13 cellular contexts compared by ENCODE assay signal in genomic region chr1:43831866-43832654, GRCh38.
A peak's percentile ranks its signal among the peaks of the same experiment; 100 is the strongest.
DNase-seq lines count a peak whose midpoint lies in the region; ATAC-seq and TF ChIP-seq lines count a peak whose summit lies in the region.
"Had no signal": no experiment of that assay in that cellular context is flagged by ENCODE, and none has a peak within 500 bp of the region (broad histone marks: within the 10 kb centered on the region; RNA-seq: fewer than 3 reads in every experiment).

No MANE protein-coding gene starts in this region.

- H3K9me2 ChIP-seq in MM.1S (replicated peaks; ENCODE audit: insufficient read depth, low read length) = no peaks in the 10 kb centered on the region

- POLR2A ChIA-PET in activated naive CD8-positive, alpha-beta T cell treated with anti-CD3 and anti-CD28 coated beads, Interleukin-2, amount 10 ng/mL, durations not matched to agents 7 days and 5 days (lab: Charles Lee) = interaction anchor here (1.1 kb wide), 1 partner anchor 182 kb away, joined by 3 read pairs; the partner anchor contains the start of gene KDM4A

- peak overlapping the region; percentile 76 for H3K27ac Mint-ChIP-seq in activated naive CD8-positive, alpha-beta T cell treated with anti-CD3 and anti-CD28 coated beads, Interleukin-2, amount 10 ng/mL, durations not matched to agents 7 days and 5 days
- H3K27ac Mint-ChIP-seq: endodermal cell had no signal

- peaks cover 18% of the 10 kb centered on the region for H3K36me3 Mint-ChIP-seq in activated naive CD8-positive, alpha-beta T cell treated with anti-CD3 and anti-CD28 coated beads, Interleukin-2, amount 10 ng/mL, durations not matched to agents 7 days and 5 days
- H3K36me3 Mint-ChIP-seq: natural killer cell treated with Interleukin-12 subunit alpha and Interleukin-12 subunit beta and Interleukin-15 and Interleukin-18, amount 100 ng/mL, for 72 hours had no signal

- peak overlapping the region; percentile 98 for H3K27ac ChIP-seq in BLaER1
- H3K27ac ChIP-seq in MM.1S (ENCODE audit: low read length) = peak overlapping the region; percentile 84
- peak overlapping the region in 1 of 2 donors; percentile 42 for H3K27ac ChIP-seq in coronary artery
- peak overlapping the region in 1 of 4 donors; percentile 89 for H3K27ac ChIP-seq in tibial nerve
- H3K27ac ChIP-seq: thoracic aorta had no signal

- H3K9ac ChIP-seq in BLaER1 (peak overlapping the region; percentile 40), MM.1S (ENCODE audit: low read length) (peak overlapping the region; percentile 49; the same call in 1 of the 2 replicates)

- no peak for TF ChIP-seq POLR2A in tibial nerve (IDR thresholded peaks at IDR 0.05)

- no peaks in the 10 kb centered on the region for H3K27me3 Mint-ChIP-seq in activated naive CD8-positive, alpha-beta T cell treated with anti-CD3 and anti-CD28 coated beads, Interleukin-2, amount 10 ng/mL, durations not matched to agents 7 days and 5 days
- H3K27me3 Mint-ChIP-seq: natural killer cell treated with Interleukin-12 subunit alpha and Interleukin-12 subunit beta and Interleukin-15 and Interleukin-18, amount 100 ng/mL, for 72 hours had no signal

- H3K4me1 Mint-ChIP-seq in activated naive CD8-positive, alpha-beta T cell treated with anti-CD3 and anti-CD28 coated beads, Interleukin-2, amount 10 ng/mL, durations not matched to agents 7 days and 5 days = peaks cover 46% of the 10 kb centered on the region

- H3K9me3 ChIP-seq in BLaER1 (no peaks in the 10 kb centered on the region), MM.1S (replicated peaks; ENCODE audit: insufficient read depth, low read length) (no peaks in the 10 kb centered on the region), tibial nerve (no peaks in the 10 kb centered on the region)
- H3K9me3 ChIP-seq: thoracic aorta had no signal

- ATAC-seq in GM18867 (IDR thresholded peaks at IDR 0.05; ENCODE audit: unreplicated experiment) = peak; percentile 56
- peak; percentile 75 for ATAC-seq in activated naive CD8-positive, alpha-beta T cell treated with anti-CD3 and anti-CD28 coated beads, Interleukin-2, amount 10 ng/mL, durations not matched to agents 7 days and 5 days (ENCODE audit: low read depth)
- ATAC-seq in GM18502 (IDR thresholded peaks at IDR 0.05; ENCODE audit: poor library complexity, unreplicated experiment) = no peak

- H3K4me3 ChIP-seq in BLaER1 = no peak overlapping the region
- H3K4me3 ChIP-seq in MM.1S (ENCODE audit: low read length) = peak overlapping the region; percentile 18
- H3K4me3 ChIP-seq in coronary artery = no peak overlapping the region
- no peak overlapping the region for H3K4me3 ChIP-seq in tibial nerve
- H3K4me3 ChIP-seq: thoracic aorta had no signal

- H3K4me1 ChIP-seq in BLaER1 (peaks cover 65% of the 10 kb centered on the region), MM.1S (ENCODE audit: low read length) (peaks cover 88% of the 10 kb centered on the region), tibial nerve (peaks cover 0 to 48% (median 26%) of the 10 kb centered on the region in 4 donors)

- TF ChIP-seq CTCF in MM.1S (IDR thresholded peaks at IDR 0.05; ENCODE audit: low read length) = no peak
- no peak for TF ChIP-seq CTCF in coronary artery (IDR thresholded peaks at IDR 0.05)
- no peak for TF ChIP-seq CTCF in tibial nerve (IDR thresholded peaks at IDR 0.05)

- WGBS in tibial nerve, 2 donors = 75 to 81% methylated on average over 5 of the region's 5 CpGs

- H2AFZ ChIP-seq in MM.1S (ENCODE audit: low read length) = 0 out of 2 replicates have a peak overlapping the region, but pooled peaks have one; percentile 3

- no peaks in the 10 kb centered on the region for H3K9me3 Mint-ChIP-seq in activated naive CD8-positive, alpha-beta T cell treated with anti-CD3 and anti-CD28 coated beads, Interleukin-2, amount 10 ng/mL, durations not matched to agents 7 days and 5 days
- H3K9me3 Mint-ChIP-seq: endodermal cell; natural killer cell treated with Interleukin-12 subunit alpha and Interleukin-12 subunit beta and Interleukin-15 and Interleukin-18, amount 100 ng/mL, for 72 hours had no signal

- no peaks in the 10 kb centered on the region for H3K27me3 ChIP-seq in BLaER1
- no peaks in the 10 kb centered on the region for H3K27me3 ChIP-seq in MM.1S (replicated peaks; ENCODE audit: insufficient read depth, low read length)
- H3K27me3 ChIP-seq in tibial nerve = no peaks in the 10 kb centered on the region

- no peak for TF ChIP-seq EP300 in tibial nerve (IDR thresholded peaks at IDR 0.05)

- H4K20me1 ChIP-seq in BLaER1 = no peaks in the 10 kb centered on the region
- no peaks in the 10 kb centered on the region for H4K20me1 ChIP-seq in MM.1S (ENCODE audit: insufficient read depth, low read length)

- peak overlapping the region; percentile 94 for H3K4me2 ChIP-seq in BLaER1
- peak overlapping the region; percentile 73 for H3K4me2 ChIP-seq in MM.1S (ENCODE audit: low read depth, low read length)

- peaks cover 5% of the 10 kb centered on the region for H3K36me3 ChIP-seq in BLaER1
- no peaks in the 10 kb centered on the region for H3K36me3 ChIP-seq in MM.1S (replicated peaks; ENCODE audit: insufficient read depth, low read length)
- H3K36me3 ChIP-seq in tibial nerve = no peaks in the 10 kb centered on the region
- H3K36me3 ChIP-seq: thoracic aorta had no signal

- DNase-seq in MM.1S (peak; percentile 88), coronary artery (ENCODE audit: low spot score) (no peak), tibial nerve (ENCODE audit: low spot score in 2 of 2) (no peak)
- DNase-seq in activated naive CD8-positive, alpha-beta T cell treated with anti-CD3 and anti-CD28 coated beads, Interleukin-2, amount 10 ng/mL, durations not matched to agents 7 days and 5 days = no peak
- DNase-seq in effector CD8-positive, alpha-beta T cell (lab: John Stamatoyannopoulos, UW) = no peak
- DNase-seq: COR-L47, endodermal cell, NCI-H1417 had no signal

- peak overlapping the region; percentile 58 for H3K4me3 Mint-ChIP-seq in activated naive CD8-positive, alpha-beta T cell treated with anti-CD3 and anti-CD28 coated beads, Interleukin-2, amount 10 ng/mL, durations not matched to agents 7 days and 5 days
- H3K4me3 Mint-ChIP-seq: endodermal cell; natural killer cell treated with Interleukin-12 subunit alpha and Interleukin-12 subunit beta and Interleukin-15 and Interleukin-18, amount 100 ng/mL, for 72 hours had no signal

- H3F3A ChIP-seq in MM.1S (ENCODE audit: insufficient read depth, low read length) = peaks cover 58% of the 10 kb centered on the region

- H3K79me2 ChIP-seq in MM.1S (ENCODE audit: low read length) = no peaks in the 10 kb centered on the region; the same call in 1 of the 2 replicates
